1 cellular context compared by ENCODE assay signal in the genomic region with DNA sequence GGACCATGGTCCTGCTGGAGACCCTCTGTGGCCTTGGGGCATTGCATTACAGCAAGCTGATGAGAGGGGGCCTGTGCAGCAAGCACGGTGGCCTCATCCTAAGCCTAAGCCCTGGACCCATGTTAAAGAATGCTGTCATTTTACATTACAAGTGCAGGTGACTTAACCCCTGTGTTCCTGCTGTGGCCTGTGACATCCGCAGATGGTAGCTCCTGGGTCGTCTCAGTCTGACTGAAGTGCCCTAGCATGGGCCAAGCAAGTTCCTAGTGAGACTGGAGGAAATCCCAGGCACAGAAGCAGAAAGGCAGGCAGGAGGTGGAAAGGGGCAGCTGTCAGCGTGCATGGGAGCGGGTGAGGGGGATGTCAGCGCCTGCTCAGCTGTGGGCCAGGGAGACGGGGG.
TF ChIP-seq lines count a peak whose summit lies in the region.

No MANE protein-coding gene starts in this region.

TF ChIP-seq in GM23338, 12 proteins besides CTCF, POLR2A, EP300 and RAD21 (continued from another document):
- TF ChIP-seq, protein P1, sequence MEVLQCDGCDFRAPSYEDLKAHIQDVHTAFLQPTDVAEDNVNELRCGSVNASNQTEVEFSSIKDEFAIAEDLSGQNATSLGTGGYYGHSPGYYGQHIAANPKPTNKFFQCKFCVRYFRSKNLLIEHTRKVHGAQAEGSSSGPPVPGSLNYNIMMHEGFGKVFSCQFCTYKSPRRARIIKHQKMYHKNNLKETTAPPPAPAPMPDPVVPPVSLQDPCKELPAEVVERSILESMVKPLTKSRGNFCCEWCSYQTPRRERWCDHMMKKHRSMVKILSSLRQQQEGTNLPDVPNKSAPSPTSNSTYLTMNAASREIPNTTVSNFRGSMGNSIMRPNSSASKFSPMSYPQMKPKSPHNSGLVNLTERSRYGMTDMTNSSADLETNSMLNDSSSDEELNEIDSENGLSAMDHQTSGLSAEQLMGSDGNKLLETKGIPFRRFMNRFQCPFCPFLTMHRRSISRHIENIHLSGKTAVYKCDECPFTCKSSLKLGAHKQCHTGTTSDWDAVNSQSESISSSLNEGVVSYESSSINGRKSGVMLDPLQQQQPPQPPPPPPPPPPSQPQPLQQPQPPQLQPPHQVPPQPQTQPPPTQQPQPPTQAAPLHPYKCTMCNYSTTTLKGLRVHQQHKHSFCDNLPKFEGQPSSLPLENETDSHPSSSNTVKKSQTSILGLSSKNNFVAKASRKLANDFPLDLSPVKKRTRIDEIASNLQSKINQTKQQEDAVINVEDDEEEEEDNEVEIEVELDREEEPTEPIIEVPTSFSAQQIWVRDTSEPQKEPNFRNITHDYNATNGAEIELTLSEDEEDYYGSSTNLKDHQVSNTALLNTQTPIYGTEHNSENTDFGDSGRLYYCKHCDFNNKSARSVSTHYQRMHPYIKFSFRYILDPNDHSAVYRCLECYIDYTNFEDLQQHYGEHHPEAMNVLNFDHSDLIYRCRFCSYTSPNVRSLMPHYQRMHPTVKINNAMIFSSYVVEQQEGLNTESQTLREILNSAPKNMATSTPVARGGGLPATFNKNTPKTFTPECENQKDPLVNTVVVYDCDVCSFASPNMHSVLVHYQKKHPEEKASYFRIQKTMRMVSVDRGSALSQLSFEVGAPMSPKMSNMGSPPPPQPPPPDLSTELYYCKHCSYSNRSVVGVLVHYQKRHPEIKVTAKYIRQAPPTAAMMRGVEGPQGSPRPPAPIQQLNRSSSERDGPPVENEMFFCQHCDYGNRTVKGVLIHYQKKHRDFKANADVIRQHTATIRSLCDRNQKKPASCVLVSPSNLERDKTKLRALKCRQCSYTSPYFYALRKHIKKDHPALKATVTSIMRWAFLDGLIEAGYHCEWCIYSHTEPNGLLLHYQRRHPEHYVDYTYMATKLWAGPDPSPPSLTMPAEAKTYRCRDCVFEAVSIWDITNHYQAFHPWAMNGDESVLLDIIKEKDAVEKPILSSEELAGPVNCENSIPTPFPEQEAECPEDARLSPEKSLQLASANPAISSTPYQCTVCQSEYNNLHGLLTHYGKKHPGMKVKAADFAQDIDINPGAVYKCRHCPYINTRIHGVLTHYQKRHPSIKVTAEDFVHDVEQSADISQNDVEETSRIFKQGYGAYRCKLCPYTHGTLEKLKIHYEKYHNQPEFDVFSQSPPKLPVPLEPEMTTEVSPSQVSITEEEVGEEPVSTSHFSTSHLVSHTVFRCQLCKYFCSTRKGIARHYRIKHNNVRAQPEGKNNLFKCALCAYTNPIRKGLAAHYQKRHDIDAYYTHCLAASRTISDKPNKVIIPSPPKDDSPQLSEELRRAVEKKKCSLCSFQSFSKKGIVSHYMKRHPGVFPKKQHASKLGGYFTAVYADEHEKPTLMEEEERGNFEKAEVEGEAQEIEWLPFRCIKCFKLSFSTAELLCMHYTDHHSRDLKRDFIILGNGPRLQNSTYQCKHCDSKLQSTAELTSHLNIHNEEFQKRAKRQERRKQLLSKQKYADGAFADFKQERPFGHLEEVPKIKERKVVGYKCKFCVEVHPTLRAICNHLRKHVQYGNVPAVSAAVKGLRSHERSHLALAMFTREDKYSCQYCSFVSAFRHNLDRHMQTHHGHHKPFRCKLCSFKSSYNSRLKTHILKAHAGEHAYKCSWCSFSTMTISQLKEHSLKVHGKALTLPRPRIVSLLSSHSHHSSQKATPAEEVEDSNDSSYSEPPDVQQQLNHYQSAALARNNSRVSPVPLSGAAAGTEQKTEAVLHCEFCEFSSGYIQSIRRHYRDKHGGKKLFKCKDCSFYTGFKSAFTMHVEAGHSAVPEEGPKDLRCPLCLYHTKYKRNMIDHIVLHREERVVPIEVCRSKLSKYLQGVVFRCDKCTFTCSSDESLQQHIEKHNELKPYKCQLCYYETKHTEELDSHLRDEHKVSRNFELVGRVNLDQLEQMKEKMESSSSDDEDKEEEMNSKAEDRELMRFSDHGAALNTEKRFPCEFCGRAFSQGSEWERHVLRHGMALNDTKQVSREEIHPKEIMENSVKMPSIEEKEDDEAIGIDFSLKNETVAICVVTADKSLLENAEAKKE (CRISPR knock-in tag; IDR thresholded peaks at IDR 0.05): no peak
- TF ChIP-seq ZNF331 (CRISPR knock-in tag; IDR thresholded peaks at IDR 0.05; ENCODE audit: low read depth): no peak
- TF ChIP-seq ZNF114 (CRISPR knock-in tag; IDR thresholded peaks at IDR 0.05): no peak
- TF ChIP-seq ETS1 (IDR thresholded peaks at IDR 0.05): no peak
- TF ChIP-seq POLR2AphosphoS5 (IDR thresholded peaks at IDR 0.05; ENCODE audit: low read depth): no peak
- no peak for TF ChIP-seq REST (IDR thresholded peaks at IDR 0.05; ENCODE audit: unreplicated experiment)
- no peak for TF ChIP-seq EZH2 (IDR thresholded peaks at IDR 0.05; ENCODE audit: low read depth, unreplicated experiment)
- no peak for TF ChIP-seq STAT1 (IDR thresholded peaks at IDR 0.05; ENCODE audit: unreplicated experiment)
- no peak for TF ChIP-seq JUNB (IDR thresholded peaks at IDR 0.05; ENCODE audit: unreplicated experiment)
- no peak for TF ChIP-seq NANOG (IDR thresholded peaks at IDR 0.05; ENCODE audit: borderline replicate concordance)
- TF ChIP-seq CREB1 (CRISPR knock-in tag; IDR thresholded peaks at IDR 0.05; ENCODE audit: low read depth): no peak
